Comparison of ENCODE assay signal across 8 cellular contexts in the genomic region with DNA sequence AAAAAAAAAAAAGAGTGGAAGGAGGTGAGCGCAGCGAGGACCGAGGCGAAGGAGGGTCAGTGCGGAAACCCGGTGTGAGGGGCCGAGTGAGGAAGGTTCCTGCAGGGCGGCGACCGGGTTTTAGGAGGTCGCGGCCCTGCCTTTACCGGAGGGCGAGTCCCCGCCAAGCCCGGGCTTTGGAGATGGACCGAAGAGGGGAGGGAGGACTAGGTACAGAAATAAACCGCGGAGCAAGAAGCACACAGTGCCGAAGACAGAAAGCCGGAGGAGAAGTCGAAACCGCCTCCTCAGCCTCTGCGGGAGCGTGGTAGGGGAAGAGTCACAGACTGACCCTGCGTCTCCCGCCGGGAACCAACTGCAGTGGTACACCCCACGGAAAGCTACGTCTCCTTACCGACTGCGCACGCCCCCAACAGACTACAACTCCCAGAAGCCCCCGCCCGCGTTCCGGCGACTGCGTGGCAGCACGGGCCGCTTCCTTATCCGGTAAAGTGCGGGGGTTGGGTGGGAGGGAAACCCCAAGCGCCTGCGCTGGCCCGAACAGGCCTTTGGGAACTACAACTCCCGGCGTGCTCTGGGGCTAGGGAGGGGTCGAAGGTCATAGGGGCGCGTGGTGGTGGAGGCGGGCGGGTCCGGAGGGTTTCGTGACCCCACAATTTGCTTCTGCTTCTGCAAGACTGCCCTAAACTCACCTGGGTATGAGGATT. TPM values are rescaled to one million over a fixed set of nuclear protein-coding genes. Genes with fewer than 3 reads are reported as not detected.
A peak's percentile ranks its signal among the peaks of the same experiment; 100 is the strongest.
DNase-seq lines count a peak whose midpoint lies in the region; ATAC-seq and TF ChIP-seq lines count a peak whose summit lies in the region.

Gene NFXL1 (minus strand): TSS at position 365 of the 707 bp plus-strand sequence. CDS start 380 bp downstream, outside the sequence.

- peaks cover 18 to 42% (median 41%) of the 10 kb centered on the region in 3 experiments; a peak in 6 of 7 replicates for H3K36me3 Mint-ChIP-seq in H9 (ENCODE audit: insufficient read depth in 1 of 3, low read depth in 3 of 3)
- peaks cover 21% of the 10 kb centered on the region for H3K36me3 Mint-ChIP-seq in natural killer cell treated with Interleukin-12 subunit alpha and Interleukin-12 subunit beta and Interleukin-15 and Interleukin-18, amount 100 ng/mL, for 72 hours

- H3K4me1 Mint-ChIP-seq in H9: peaks cover 22 to 24% of the 10 kb centered on the region in 2 experiments
- H3K4me1 Mint-ChIP-seq in natural killer cell treated with Interleukin-12 subunit alpha and Interleukin-12 subunit beta and Interleukin-15 and Interleukin-18, amount 100 ng/mL, for 72 hours (ENCODE audit: low read depth in 2 of 2): peaks cover 22 to 29% of the 10 kb centered on the region in 2 donors

- no peak within 1 kb of the TSS for H3T11ph ChIP-seq in H9 (ENCODE audit: low read length)

- no peak within 1 kb of the TSS for H2AK5ac ChIP-seq in H9 (ENCODE audit: insufficient read length, low read length)

- H2BK20ac ChIP-seq in H9 (ENCODE audit: low read depth, low read length, poor library complexity, severe bottlenecking): no peak within 1 kb of the TSS

- H3K4me1 ChIP-seq in ES-I3 (ENCODE audit: insufficient read depth, low read length): no peaks in the 10 kb centered on the region; the same call in 1 of the 2 replicates
- no peaks in the 10 kb centered on the region for H3K4me1 ChIP-seq in H9 (ENCODE audit: insufficient read depth, low read length)

- peak within 1 kb of the TSS; percentile 95 for H3K4me3 ChIP-seq in fibroblast of the aortic adventitia (ENCODE audit: low read depth, low read length)

- peak within 1 kb of the TSS; percentile 34 for H3K18ac ChIP-seq in H9 (ENCODE audit: insufficient read length, low read depth, low read length)

- peak within 1 kb of the TSS; percentile 94 for H3K4me2 ChIP-seq in H9 (ENCODE audit: insufficient read depth, insufficient read length, low read length)

- no peaks in the 10 kb centered on the region for H4K20me1 ChIP-seq in H9 (ENCODE audit: control insufficient read depth, insufficient read depth, insufficient read length)

- peak within 1 kb of the TSS; percentile 95 for H2AFZ ChIP-seq in H9 (ENCODE audit: low read length)

- no peaks in the 10 kb centered on the region for H3K23me2 ChIP-seq in H9 (ENCODE audit: insufficient read length, low read depth, low read length, poor library complexity, severe bottlenecking)

- H4K91ac ChIP-seq in H9 (ENCODE audit: insufficient read length, low read depth, low read length): no peak within 1 kb of the TSS

- H4K8ac ChIP-seq in H9 (replicated peaks; ENCODE audit: insufficient read length, low read depth, low read length): no peak within 1 kb of the TSS

- no CpG with 5 or more reads among the region's 55 CpGs for WGBS in H9 (ENCODE audit: extremely low coverage, insufficient read length, low lambda C conversion rate)

- H2BK120ac ChIP-seq in H9 (ENCODE audit: low read depth, low read length, poor library complexity, severe bottlenecking): no peak within 1 kb of the TSS

- H3K27me3 ChIP-seq in H9 (ENCODE audit: insufficient read depth, low read length): no peaks in the 10 kb centered on the region

- no peak within 1 kb of the TSS for H3K23ac ChIP-seq in H9 (ENCODE audit: insufficient read length, low read depth, low read length)

- H3K27ac ChIP-seq in H9 (ENCODE audit: insufficient read length, low read depth, low read length): no peak within 1 kb of the TSS

- H3K4ac ChIP-seq in H9 (ENCODE audit: low read depth, low read length): no peak within 1 kb of the TSS; the same call in 1 of the 2 replicates

- peaks cover 4% of the 10 kb centered on the region; the same call in 1 of the 2 replicates for H3K79me2 ChIP-seq in H9 (ENCODE audit: insufficient read depth, low read length)

- H2BK5ac ChIP-seq in H9 (ENCODE audit: insufficient read length, low read length): no peak within 1 kb of the TSS

- H4K5ac ChIP-seq in H9 (ENCODE audit: insufficient read length, low read depth, low read length): no peak within 1 kb of the TSS

- ATAC-seq in natural killer cell treated with Interleukin-12 subunit alpha and Interleukin-12 subunit beta and Interleukin-15 and Interleukin-18, amount 100 ng/mL, for 72 hours: peak; percentile 99

- H3K9me3 Mint-ChIP-seq in H9: peaks cover 14 to 15% of the 10 kb centered on the region in 2 experiments
- peaks cover 8% of the 10 kb centered on the region for H3K9me3 Mint-ChIP-seq in natural killer cell treated with Interleukin-12 subunit alpha and Interleukin-12 subunit beta and Interleukin-15 and Interleukin-18, amount 100 ng/mL, for 72 hours

- H2BK12ac ChIP-seq in H9 (ENCODE audit: insufficient read length, low read depth, low read length): no peak within 1 kb of the TSS

- TF ChIP-seq CTCF in H9 (conservative IDR thresholded peaks at IDR 0.05) (no peak), fibroblast of the aortic adventitia (IDR thresholded peaks at IDR 0.05; ENCODE audit: insufficient read depth, low read length) (no peak)

- no peaks in the 10 kb centered on the region for H3K36me3 ChIP-seq in ES-I3 (ENCODE audit: insufficient read depth, low read length)

- H3K56ac ChIP-seq in H9 (ENCODE audit: insufficient read length, low read depth, low read length): no peak within 1 kb of the TSS

- peak within 1 kb of the TSS; percentile 95 to 99 (median 99) for H3K27ac Mint-ChIP-seq in H9
- H3K27ac Mint-ChIP-seq in natural killer cell treated with Interleukin-12 subunit alpha and Interleukin-12 subunit beta and Interleukin-15 and Interleukin-18, amount 100 ng/mL, for 72 hours: peak within 1 kb of the TSS; percentile 82 to 90

- peak; percentile 99 for TF ChIP-seq POLR2A in Raji (IDR thresholded peaks at IDR 0.05; ENCODE audit: insufficient read depth, low read depth, low read length)

- no peaks in the 10 kb centered on the region for H3K79me1 ChIP-seq in H9 (ENCODE audit: insufficient read depth, low read depth, low read length, poor library complexity, severe bottlenecking)

- H3K9me3 ChIP-seq in ES-I3 (ENCODE audit: control insufficient read depth, insufficient read depth, low read length): no peaks in the 10 kb centered on the region
- H3K9me3 ChIP-seq in H9 (ENCODE audit: control insufficient read depth, low read depth, low read length): no peaks in the 10 kb centered on the region

- H3K27me3 Mint-ChIP-seq in H9 (ENCODE audit: low read depth): peaks cover 2% of the 10 kb centered on the region; the same call in 1 of the 2 replicates
- H3K27me3 Mint-ChIP-seq in natural killer cell treated with Interleukin-12 subunit alpha and Interleukin-12 subunit beta and Interleukin-15 and Interleukin-18, amount 100 ng/mL, for 72 hours: peaks cover 0 to 4% of the 10 kb centered on the region in 2 donors

- peak within 1 kb of the TSS; percentile 72; the same call in 1 of the 2 replicates for H3K14ac ChIP-seq in H9 (ENCODE audit: insufficient read depth, low read length)

- H2BK15ac ChIP-seq in H9 (ENCODE audit: low read depth, low read length): no peak within 1 kb of the TSS

- H3K4me3 Mint-ChIP-seq in H9: peak within 1 kb of the TSS; percentile 93 to 98
- peak within 1 kb of the TSS; percentile 96 for H3K4me3 Mint-ChIP-seq in natural killer cell treated with Interleukin-12 subunit alpha and Interleukin-12 subunit beta and Interleukin-15 and Interleukin-18, amount 100 ng/mL, for 72 hours

- DNase-seq in H9: peak; percentile 98
- peak; percentile 97 for DNase-seq in M059J (ENCODE audit: low read depth)
- DNase-seq in activated T-helper 9 cell treated with anti-CD3 and anti-CD28 coated beads, Interleukin-2, amount 50 U/mL, for 16 hours (ENCODE audit: low read depth): peak; percentile 96
- DNase-seq in fibroblast of the aortic adventitia (ENCODE audit: low read depth): peak; percentile 95
- peak; percentile 98 for DNase-seq in natural killer cell treated with Interleukin-12 subunit alpha and Interleukin-12 subunit beta and Interleukin-15 and Interleukin-18, amount 100 ng/mL, for 72 hours (ENCODE audit: low spot score)
- DNase-seq in stimulated activated naive CD4-positive, alpha-beta T cell treated with Interleukin-2 at 50 U/mL for 16 hours (lab: John Stamatoyannopoulos, UW): peak; percentile 98

- H3K9ac ChIP-seq in ES-I3 (ENCODE audit: low read depth, low read length): peak within 1 kb of the TSS; percentile 99
- peak within 1 kb of the TSS; percentile 56 for H3K9ac ChIP-seq in H9 (ENCODE audit: extremely low read depth, insufficient read length, low read length)

RNA-seq across cellular contexts. Expression of gene NFXL1, which starts in this region (rescaled TPM):
- total RNA-seq in H9 (2021) (33.8 and 35.5 TPM in 2 replicates), fibroblast of the aortic adventitia (ENCODE audit: low replicate concordance) (7.1 and 9.0 TPM in 2 replicates)
- total RNA-seq in M059J (2014; rRNA removed; shearing (Covaris generic)): 4.9 and 5.5 TPM in 2 replicates
- total RNA-seq in natural killer cell treated with Interleukin-12 subunit alpha and Interleukin-12 subunit beta and Interleukin-15 and Interleukin-18, amount 100 ng/mL, for 72 hours: 10 to 100 TPM; 12.1 to 21.9 TPM
